11 cellular contexts compared by ENCODE assay signal in genomic region chrX:149074429-149074828, GRCh38.
DNase-seq lines count a peak whose midpoint lies in the region; ATAC-seq and TF ChIP-seq lines count a peak whose summit lies in the region.
"Had no signal": no experiment of that assay in that cellular context is flagged by ENCODE, and none has a peak within 500 bp of the region (broad histone marks: within the 10 kb centered on the region; RNA-seq: fewer than 3 reads in every experiment).

No MANE protein-coding gene starts in this region.

- no peak overlapping the region for H3K4me3 ChIP-seq in epithelial cell of esophagus (ENCODE audit: low read length)
- H3K4me3 ChIP-seq: pancreas had no signal

- ATAC-seq in HG03432 (IDR thresholded peaks at IDR 0.05; ENCODE audit: unreplicated experiment) = peak; percentile 91
- peak; percentile 49 for ATAC-seq in stimulated activated naive CD8-positive, alpha-beta T cell treated with anti-CD3 and anti-CD28 coated beads, Interleukin-15, Interleukin-2, amounts not matched to agents 100 U/mL and 50 U/mL, for 24 hours
- ATAC-seq: HCT116 had no signal

- no peaks in the 10 kb centered on the region for H3K36me3 Mint-ChIP-seq in activated naive CD4-positive, alpha-beta T cell treated with anti-CD3 and anti-CD28 coated beads for 36 hours (ENCODE audit: low read depth)

- no peak for TF ChIP-seq CTCF in epithelial cell of esophagus (IDR thresholded peaks at IDR 0.05; ENCODE audit: insufficient read depth, low read depth, low read length, missing control alignments)

- no peaks in the 10 kb centered on the region for H3K27me3 Mint-ChIP-seq in activated naive CD4-positive, alpha-beta T cell treated with anti-CD3 and anti-CD28 coated beads for 36 hours (ENCODE audit: low read depth)

- no peak overlapping the region for H3K4me3 Mint-ChIP-seq in activated naive CD4-positive, alpha-beta T cell treated with anti-CD3 and anti-CD28 coated beads for 36 hours

- intact Hi-C loops in activated naive CD4-positive, alpha-beta T cell treated with anti-CD3 and anti-CD28 coated beads for 36 hours (cut with micrococcal nuclease) = loop anchor here (10.0 kb wide), 1 partner anchor 210 kb away; no protein-coding TSS in a partner anchor

- H3K9me3 Mint-ChIP-seq in activated naive CD4-positive, alpha-beta T cell treated with anti-CD3 and anti-CD28 coated beads for 36 hours = no peaks in the 10 kb centered on the region

- CTCF ChIA-PET in activated naive CD4-positive, alpha-beta T cell treated with anti-CD3 and anti-CD28 coated beads for 36 hours (lab: Charles Lee) = no interaction called here

- DNase-seq in activated naive CD4-positive, alpha-beta T cell treated with anti-CD3 and anti-CD28 coated beads for 36 hours = peak; percentile 56
- no peak for DNase-seq in activated naive CD4-positive, alpha-beta T cell treated with anti-CD3 and anti-CD28 coated beads, Interleukin-2, amount 50 U/mL, for 16 hours
- DNase-seq in epithelial cell of esophagus (ENCODE audit: low read depth) (peak; percentile 48), mesenteric fat pad (ENCODE audit: low spot score) (no peak), DMS53 treated with DMSO at 0.1 percent for 48 hours (lab: John Stamatoyannopoulos, UW; ENCODE audit: unreplicated experiment) (no peak), NCI-H1105 (lab: John Stamatoyannopoulos, UW) (no peak)
- DNase-seq in stimulated activated naive CD8-positive, alpha-beta T cell treated with anti-CD3 and anti-CD28 coated beads, Interleukin-15, Interleukin-2, amounts not matched to agents 100 U/mL and 50 U/mL, for 24 hours = no peak
- DNase-seq: Calu3, pancreas had no signal

- peaks cover 6% of the 10 kb centered on the region for H3K4me1 Mint-ChIP-seq in activated naive CD4-positive, alpha-beta T cell treated with anti-CD3 and anti-CD28 coated beads for 36 hours (ENCODE audit: low read depth)

- H3K27ac Mint-ChIP-seq in activated naive CD4-positive, alpha-beta T cell treated with anti-CD3 and anti-CD28 coated beads for 36 hours = no peak overlapping the region

Comparison
In these comparisons a context has a peak if more than half of its experiments do, and no peak if none do; other contexts are left out.
1. DNase-seq: peak in activated naive CD4-positive, alpha-beta T cell treated with anti-CD3 and anti-CD28 coated beads for 36 hours (single experiment) and epithelial cell of esophagus (single experiment); none in activated naive CD4-positive, alpha-beta T cell treated with anti-CD3 and anti-CD28 coated beads, Interleukin-2, amount 50 U/mL, for 16 hours (single experiment), stimulated activated naive CD8-positive, alpha-beta T cell treated with anti-CD3 and anti-CD28 coated beads, Interleukin-15, Interleukin-2, amounts not matched to agents 100 U/mL and 50 U/mL, for 24 hours (single experiment), mesenteric fat pad (single experiment), DMS53 treated with DMSO at 0.1 percent for 48 hours (single experiment) and NCI-H1105 (single experiment).